Comparison of ENCODE assay signal across 29 cellular contexts in genomic region chr3:189584609-189585008, GRCh38. TPM values are rescaled to one million over a fixed set of nuclear protein-coding genes. Genes with fewer than 3 reads are reported as not detected.
"Had no signal": no experiment of that assay in that cellular context is flagged by ENCODE, and none has a peak within 500 bp of the region (broad histone marks: within the 10 kb centered on the region; RNA-seq: fewer than 3 reads in every experiment).

No MANE protein-coding gene starts in this region.

- H3K36me3 Mint-ChIP-seq: naive thymus-derived CD8-positive, alpha-beta T cell had no signal

- H3K27me3 Mint-ChIP-seq: central memory CD8-positive, alpha-beta T cell; dendritic cell treated with granulocyte-macrophage colony-stimulating factor and Interleukin-4, amounts not matched to agents 40 ng/mL and 50 ng/mL, for 4 days had no signal

- H3K4me3 Mint-ChIP-seq: central memory CD8-positive, alpha-beta T cell; dendritic cell treated with granulocyte-macrophage colony-stimulating factor and Interleukin-4, amounts not matched to agents 40 ng/mL and 50 ng/mL, for 4 days; effector memory CD8-positive, alpha-beta T cell; naive thymus-derived CD8-positive, alpha-beta T cell; nephron progenitor cell; stimulated activated naive CD8-positive, alpha-beta T cell treated with anti-CD3 and anti-CD28 coated beads, Interleukin-15, amount 100 ng/mL, for 72 hours had no signal

- FAIRE-seq: endometrium, frontal cortex, kidney, pancreas, small intestine had no signal

- H3K27ac Mint-ChIP-seq: dendritic cell treated with granulocyte-macrophage colony-stimulating factor and Interleukin-4, amounts not matched to agents 40 ng/mL and 50 ng/mL, for 4 days; effector memory CD8-positive, alpha-beta T cell; naive thymus-derived CD8-positive, alpha-beta T cell; nephron progenitor cell; stimulated activated naive CD8-positive, alpha-beta T cell treated with anti-CD3 and anti-CD28 coated beads, Interleukin-15, amount 100 ng/mL, for 72 hours had no signal

- H3K27me3 ChIP-seq: colonic mucosa, esophagus muscularis mucosa, pancreas, right lobe of liver, suprapubic skin, transverse colon, upper lobe of right lung, uterus had no signal

- ATAC-seq: effector memory CD8-positive, alpha-beta T cell; left lobe of liver; naive thymus-derived CD8-positive, alpha-beta T cell; pancreas; right lobe of liver; stimulated activated naive CD8-positive, alpha-beta T cell treated with anti-CD3 and anti-CD28 coated beads, Interleukin-15, amount 100 ng/mL, for 72 hours; upper lobe of right lung had no signal

- H3K9me3 Mint-ChIP-seq: central memory CD8-positive, alpha-beta T cell; dendritic cell treated with granulocyte-macrophage colony-stimulating factor and Interleukin-4, amounts not matched to agents 40 ng/mL and 50 ng/mL, for 4 days; effector memory CD8-positive, alpha-beta T cell; naive thymus-derived CD8-positive, alpha-beta T cell; nephron progenitor cell; stimulated activated naive CD8-positive, alpha-beta T cell treated with anti-CD3 and anti-CD28 coated beads, Interleukin-15, amount 100 ng/mL, for 72 hours had no signal

- H3K36me3 ChIP-seq: colonic mucosa, esophagus muscularis mucosa, pancreas, right lobe of liver, suprapubic skin, transverse colon, upper lobe of right lung, uterus had no signal

- H3K4me1 ChIP-seq: colonic mucosa, esophagus muscularis mucosa, pancreas, transverse colon, upper lobe of right lung, uterus had no signal

- DNase-seq: colonic mucosa; effector memory CD8-positive, alpha-beta T cell; head of caudate nucleus; kidney; mesendoderm; midbrain; naive thymus-derived CD8-positive, alpha-beta T cell; nephron progenitor cell; nucleus accumbens; pancreas; right lobe of liver; small intestine; stimulated activated CD4-positive, alpha-beta T cell treated with anti-CD3 and anti-CD28 coated beads, Interleukin-15, amount 100 ng/mL, for 24 hours; stimulated activated CD4-positive, alpha-beta T cell treated with anti-CD3 and anti-CD28 coated beads, Interleukin-2, amount 100 ng/mL, for 48 hours; stimulated activated naive CD4-positive, alpha-beta T cell; stimulated activated naive CD8-positive, alpha-beta T cell treated with anti-CD3 and anti-CD28 coated beads, Interleukin-15, amount 100 ng/mL, for 72 hours; transverse colon; upper lobe of right lung; uterus had no signal

- H3K4me1 Mint-ChIP-seq: central memory CD8-positive, alpha-beta T cell; nephron progenitor cell had no signal

- H3K9me3 ChIP-seq: colonic mucosa, esophagus muscularis mucosa, pancreas, right lobe of liver, suprapubic skin, transverse colon, upper lobe of right lung, uterus had no signal

- H3K27ac ChIP-seq: colonic mucosa, esophagus muscularis mucosa, pancreas, right lobe of liver, transverse colon, upper lobe of right lung, uterus had no signal

- H3K4me3 ChIP-seq: colonic mucosa, esophagus muscularis mucosa, pancreas, right lobe of liver, suprapubic skin, transverse colon, upper lobe of right lung, uterus had no signal

RNA-seq across cellular contexts. Expression of gene TP63, which starts 46.6 kb away (rescaled TPM):
- total RNA-seq: chondrocyte; colonic mucosa; fibroblast of lung; naive thymus-derived CD8-positive, alpha-beta T cell; pulmonary artery endothelial cell; transverse colon had no signal
